ENCODE assay signal across 8 cellular contexts in genomic region chr21:46320331-46320801, GRCh38. TPM values are rescaled to one million over a fixed set of nuclear protein-coding genes. Genes with fewer than 3 reads are reported as not detected.
DNase-seq lines count a peak whose midpoint lies in the region; ATAC-seq and TF ChIP-seq lines count a peak whose summit lies in the region.
"Had no signal": no experiment of that assay in that cellular context is flagged by ENCODE, and none has a peak within 500 bp of the region (broad histone marks: within the 10 kb centered on the region; RNA-seq: fewer than 3 reads in every experiment).

No MANE protein-coding gene starts in this region.

- H3K9me3 Mint-ChIP-seq in T-helper 1 cell treated with Interleukin-12 subunit alpha and Interleukin-12 subunit beta and Interleukin-4 antibody, amounts not matched to agents 30 μg/mL and 1 μg/mL, for 36 hours = no peaks in the 10 kb centered on the region

- H3K27ac ChIP-seq in PC-3 (ENCODE audit: low read length) (no peak overlapping the region), tibial nerve (no peak overlapping the region)

- no peak overlapping the region for H2AFZ ChIP-seq in PC-3 (ENCODE audit: low read length)

- no peak for TF ChIP-seq POLR2A in tibial nerve (IDR thresholded peaks at IDR 0.05)

- peaks cover 22% of the 10 kb centered on the region for H3K4me1 Mint-ChIP-seq in T-helper 1 cell treated with Interleukin-12 subunit alpha and Interleukin-12 subunit beta and Interleukin-4 antibody, amounts not matched to agents 30 μg/mL and 1 μg/mL, for 36 hours (ENCODE audit: low read depth)

- no peaks in the 10 kb centered on the region for H3F3A ChIP-seq in PC-3 (ENCODE audit: low read length, unreplicated experiment)

- peaks cover 17% of the 10 kb centered on the region for H3K4me1 ChIP-seq in PC-3 (ENCODE audit: insufficient read depth, low read length)
- peaks cover 0 to 20% (median 9%) of the 10 kb centered on the region in 4 donors for H3K4me1 ChIP-seq in tibial nerve

- peak overlapping the region; percentile 31 for H3K27ac Mint-ChIP-seq in T-helper 1 cell treated with Interleukin-12 subunit alpha and Interleukin-12 subunit beta and Interleukin-4 antibody, amounts not matched to agents 30 μg/mL and 1 μg/mL, for 36 hours

- H3K36me3 ChIP-seq in PC-3 (ENCODE audit: low read depth, low read length) (no peaks in the 10 kb centered on the region), tibial nerve (peaks cover 0 to 4% (median 0%) of the 10 kb centered on the region in 3 donors)

- peaks cover 17% of the 10 kb centered on the region for H4K20me1 ChIP-seq in PC-3 (ENCODE audit: low read length)

- H3K27me3 ChIP-seq in PC-3 (ENCODE audit: low read length) (no peaks in the 10 kb centered on the region), tibial nerve (no peaks in the 10 kb centered on the region)

- CTCF ChIA-PET in PC-3 (lab: Charles Lee) = no interaction called here

- no TSS peak for BruUV-seq in PC-3 (replicated peaks; lab: Mats Ljungman, UMichigan)

- WGBS in tibial nerve, 2 donors = 60 to 64% methylated on average over 4 of the region's 4 CpGs

- H3K4me3 Mint-ChIP-seq in T-helper 1 cell treated with Interleukin-12 subunit alpha and Interleukin-12 subunit beta and Interleukin-4 antibody, amounts not matched to agents 30 μg/mL and 1 μg/mL, for 36 hours = peak overlapping the region; percentile 21

- no peak for TF ChIP-seq EP300 in tibial nerve (IDR thresholded peaks at IDR 0.05)

- no peak overlapping the region for H3K9ac ChIP-seq in PC-3 (ENCODE audit: low read length)

- peaks cover 5% of the 10 kb centered on the region for H3K36me3 Mint-ChIP-seq in T-helper 1 cell treated with Interleukin-12 subunit alpha and Interleukin-12 subunit beta and Interleukin-4 antibody, amounts not matched to agents 30 μg/mL and 1 μg/mL, for 36 hours (ENCODE audit: low read depth)

- H3K79me2 ChIP-seq in PC-3 (ENCODE audit: low read length) = peaks cover 44% of the 10 kb centered on the region

- DNase-seq in T-helper 1 cell = no peak
- DNase-seq in PC-3 = no peak
- peak; percentile 37 to 45 for DNase-seq in lung microvascular endothelial cell (ENCODE audit: low read depth in 2 of 2)
- no peak for DNase-seq in EL
- DNase-seq in tibial nerve (ENCODE audit: low spot score in 2 of 2) = no peak
- DNase-seq: aorta had no signal

- H3K4me3 ChIP-seq in PC-3 (ENCODE audit: low read length) (peak overlapping the region; percentile 19; the same call in 1 of the 2 replicates), tibial nerve (no peak overlapping the region)

- no peaks in the 10 kb centered on the region for H3K9me2 ChIP-seq in PC-3 (replicated peaks; ENCODE audit: low read length)

- intact Hi-C loops in PC-3 (cut with micrococcal nuclease) = loop anchor here (5.0 to 10.0 kb wide), 3 partner anchors 56 to 178 kb away; partner anchors contain the start of gene LSS

- POLR2A ChIA-PET in PC-3 (lab: Charles Lee; ENCODE audit: unreplicated experiment) = no interaction called here

- H3K4me2 ChIP-seq in PC-3 (ENCODE audit: low read length) = peak overlapping the region; percentile 93

- no peak for ATAC-seq in PC-3
- ATAC-seq: activated CD4-positive, CD25-positive, alpha-beta regulatory T cell treated with anti-CD3 and anti-CD28 coated beads, Interleukin-2, amount 50 U/mL, for 24 hours had no signal

- no peaks in the 10 kb centered on the region for H3K27me3 Mint-ChIP-seq in T-helper 1 cell treated with Interleukin-12 subunit alpha and Interleukin-12 subunit beta and Interleukin-4 antibody, amounts not matched to agents 30 μg/mL and 1 μg/mL, for 36 hours (ENCODE audit: low read depth)

- no peak for TF ChIP-seq CTCF in PC-3 (conservative IDR thresholded peaks at IDR 0.05; ENCODE audit: low read depth, low read length)
- TF ChIP-seq CTCF in tibial nerve (IDR thresholded peaks at IDR 0.05) = no peak

- no peaks in the 10 kb centered on the region for H3K9me3 ChIP-seq in PC-3 (ENCODE audit: low read length)
- H3K9me3 ChIP-seq in tibial nerve = no peaks in the 10 kb centered on the region

RNA-seq across cellular contexts. Expression of gene C21orf58, which starts 3.3 kb away (rescaled TPM):
- total RNA-seq in PC-3 (2014; rRNA removed) (14.6 and 15.3 TPM in 2 replicates), lung microvascular endothelial cell (0.79 and 2.0 TPM in 2 replicates), tibial nerve (10 to 100 TPM in 1 of 4 donors, 1 to 10 TPM in 3; 2.2 to 11.1 (median 3.0) TPM)

RNA-seq across cellular contexts. Expression of gene PCNT, which starts 3.6 kb away (rescaled TPM):
- 51.4 and 93.0 TPM in 2 replicates for total RNA-seq in PC-3 (2014; rRNA removed)
- total RNA-seq in lung microvascular endothelial cell = 10.7 and 15.1 TPM in 2 replicates
- total RNA-seq in tibial nerve = 10 to 100 TPM; 42.8 to 58.6 (median 45.9) TPM

RNA-seq across cellular contexts. Expression of gene YBEY, which starts 34.2 kb away (rescaled TPM):
- 38.2 and 39.0 TPM in 2 replicates for total RNA-seq in PC-3 (2014; rRNA removed)
- total RNA-seq in lung microvascular endothelial cell = 4.4 and 4.6 TPM in 2 replicates
- 10 to 100 TPM in 3 of 4 donors, 1 to 10 TPM in 1; 6.7 to 20.1 (median 15.5) TPM for total RNA-seq in tibial nerve

RNA-seq across cellular contexts. Expression of gene MCM3AP, which starts 35.0 kb away (rescaled TPM):
- total RNA-seq in PC-3 (2014; rRNA removed) = 105 and 140 TPM in 2 replicates
- total RNA-seq in lung microvascular endothelial cell = 41.8 and 62.5 TPM in 2 replicates
- 100 to 1,000 TPM; 112 to 180 (median 146) TPM for total RNA-seq in tibial nerve

Comparison
In these comparisons a context has a peak if more than half of its experiments do, and no peak if none do; other contexts are left out.
1. DNase-seq: peak in lung microvascular endothelial cell (2 of 2); none in T-helper 1 cell (0 of 5), PC-3 (single experiment), EL (single experiment) and tibial nerve (0 of 2).